Comparison of ENCODE assay signal across 1 cellular context in the genomic region with DNA sequence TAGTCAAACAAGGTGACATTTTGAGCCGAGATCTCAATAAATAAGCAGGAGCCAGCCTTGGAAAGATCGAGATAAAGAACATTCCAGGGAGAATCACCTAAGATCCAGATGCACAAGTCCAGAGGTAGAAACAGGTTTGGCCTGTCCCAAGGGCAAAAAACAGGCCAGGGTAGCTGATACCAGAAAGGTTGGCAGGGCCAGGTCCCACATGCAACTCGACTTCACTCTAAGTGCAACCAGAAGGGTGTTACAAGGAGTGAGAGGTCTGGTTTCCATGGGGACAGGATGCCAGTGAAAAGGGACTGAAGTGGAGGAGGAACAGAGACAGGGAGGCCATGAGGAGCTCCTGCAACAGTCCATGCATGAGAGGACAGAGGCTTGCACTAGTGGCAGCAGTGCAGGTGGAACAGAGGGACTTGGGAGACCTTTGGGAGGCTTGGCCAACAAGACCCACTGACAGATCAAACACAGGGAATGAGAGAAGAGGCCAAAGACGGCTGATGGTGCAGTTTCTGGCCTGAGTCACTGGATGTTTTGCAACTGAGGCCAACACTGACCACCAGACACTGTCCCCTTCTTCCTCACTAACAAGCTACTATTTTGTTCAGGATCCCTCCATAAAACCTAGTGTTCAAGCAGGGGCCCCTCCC.
TF ChIP-seq lines count a peak whose summit lies in the region.

No MANE protein-coding gene starts in this region.

TF ChIP-seq in SK-N-SH treated with all-trans-retinoic acid at 6 μM for 48 hours, 23 proteins besides CTCF, POLR2A, EP300 and RAD21 (continued from another document):
- no peak for TF ChIP-seq ZFP30 (CRISPR knock-in tag; IDR thresholded peaks at IDR 0.05)
- no peak for TF ChIP-seq SNAI2 (CRISPR knock-in tag; IDR thresholded peaks at IDR 0.05)
- TF ChIP-seq TCF4 (CRISPR knock-in tag; IDR thresholded peaks at IDR 0.05; ENCODE audit: borderline replicate concordance), result no peak
